In the genomic region with DNA sequence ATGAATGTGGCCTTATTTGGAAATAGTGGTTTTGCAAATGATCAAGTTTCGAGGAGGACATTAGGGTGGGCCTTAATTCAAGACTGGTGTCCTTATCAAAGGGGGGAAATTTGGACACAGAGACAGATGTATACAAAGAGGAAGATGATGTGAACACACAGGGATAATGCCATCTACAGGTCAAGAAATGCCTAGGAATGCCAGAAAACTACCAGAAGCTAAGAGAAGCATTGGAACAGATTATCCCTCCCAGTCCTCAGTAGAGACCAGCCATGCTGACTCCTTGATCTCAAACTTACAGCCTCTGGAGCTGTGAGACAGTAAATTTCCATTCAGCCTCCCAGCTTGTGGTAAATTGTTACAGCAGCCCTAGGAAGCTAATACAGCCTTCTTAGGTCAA, we compare ENCODE assay signal across 11 cellular contexts.
DNase-seq lines count a peak whose midpoint lies in the region; ATAC-seq, FAIRE-seq and TF ChIP-seq lines count a peak whose summit lies in the region.
"Had no signal": no experiment of that assay in that cellular context is flagged by ENCODE, and none has a peak within 500 bp of the region (broad histone marks: within the 10 kb centered on the region; RNA-seq: fewer than 3 reads in every experiment).

No MANE protein-coding gene starts in this region.

- peaks cover 2% of the 10 kb centered on the region for H3K27me3 Mint-ChIP-seq in endodermal cell (ENCODE audit: insufficient read depth)
- H3K27me3 Mint-ChIP-seq: activated naive CD8-positive, alpha-beta T cell treated with anti-CD3 and anti-CD28 coated beads for 36 hours; dendritic cell treated with granulocyte-macrophage colony-stimulating factor and Interleukin-4, amounts not matched to agents 40 ng/mL and 50 ng/mL, for 4 days had no signal

- H3K27ac ChIP-seq in HepG2 (ENCODE audit: extremely low read length, insufficient read depth, low read length) (no peak overlapping the region), right lobe of liver (no peak overlapping the region), endodermal cell (ENCODE audit: low read depth, low read length) (no peak overlapping the region), uterus (peak overlapping the region; percentile 4 to 18)

- no peaks in the 10 kb centered on the region for H3K79me2 ChIP-seq in HepG2 (ENCODE audit: insufficient read depth, low read length)

- FAIRE-seq in HepG2 (lab: Jason Lieb, UNC): no peak
- FAIRE-seq: HTR-8/SVneo had no signal

- peaks cover 50% of the 10 kb centered on the region for H3K4me1 Mint-ChIP-seq in endodermal cell
- H3K4me1 Mint-ChIP-seq: activated naive CD8-positive, alpha-beta T cell treated with anti-CD3 and anti-CD28 coated beads for 36 hours had no signal

- intact Hi-C loops in HepG2 (cut with micrococcal nuclease; ENCODE audit: unreplicated experiment) (loop anchor here (1.0 kb wide), 1 partner anchor 211 kb away; no protein-coding TSS in a partner anchor), right lobe of liver (cut with DNase I) (no loop called here), uterus (cut with DNase I; ENCODE audit: low total_unique reads) (no loop called here)

- no peak overlapping the region for H3K4me2 ChIP-seq in HepG2 (ENCODE audit: low read depth, low read length)

- H3K4me3 Mint-ChIP-seq in endodermal cell: no peak overlapping the region
- H3K4me3 Mint-ChIP-seq: activated naive CD8-positive, alpha-beta T cell treated with anti-CD3 and anti-CD28 coated beads for 36 hours; dendritic cell treated with granulocyte-macrophage colony-stimulating factor and Interleukin-4, amounts not matched to agents 40 ng/mL and 50 ng/mL, for 4 days had no signal

- H2AFZ ChIP-seq in HepG2 (ENCODE audit: low read length): no peak overlapping the region

- no peaks in the 10 kb centered on the region for H3K9me3 ChIP-seq in HepG2 (ENCODE audit: low read length)
- no peaks in the 10 kb centered on the region for H3K9me3 ChIP-seq in right lobe of liver
- no peaks in the 10 kb centered on the region for H3K9me3 ChIP-seq in endodermal cell (ENCODE audit: control insufficient read depth, low read length)
- no peaks in the 10 kb centered on the region for H3K9me3 ChIP-seq in uterus

- H3K36me3 ChIP-seq in HepG2 (replicated peaks in 1 of 2; ENCODE audit: control insufficient read depth in 1 of 2, insufficient read depth in 2 of 2, low read length in 2 of 2): no peaks in the 10 kb centered on the region
- H3K36me3 ChIP-seq in right lobe of liver: no peaks in the 10 kb centered on the region
- H3K36me3 ChIP-seq in endodermal cell (ENCODE audit: control insufficient read depth, insufficient read depth, low read length): no peaks in the 10 kb centered on the region
- H3K36me3 ChIP-seq in uterus: no peaks in the 10 kb centered on the region

- H3K4me1 ChIP-seq in HepG2 (ENCODE audit: insufficient read depth, low read length) (no peaks in the 10 kb centered on the region), right lobe of liver (no peaks in the 10 kb centered on the region), endodermal cell (ENCODE audit: control insufficient read depth, insufficient read depth, low read length) (peaks cover 13% of the 10 kb centered on the region), uterus (no peaks in the 10 kb centered on the region)

- ATAC-seq in HepG2 (0 out of 3 replicates have a peak, but pooled peaks have one; percentile 29), right lobe of liver (no peak), HG03280 (IDR thresholded peaks at IDR 0.05; ENCODE audit: unreplicated experiment) (no peak)

- no peaks in the 10 kb centered on the region for H3K36me3 Mint-ChIP-seq in endodermal cell (ENCODE audit: low read depth)
- H3K36me3 Mint-ChIP-seq: activated naive CD8-positive, alpha-beta T cell treated with anti-CD3 and anti-CD28 coated beads for 36 hours had no signal

- CTCF ChIA-PET in HepG2 (lab: Yijun Ruan, JAX; ENCODE audit: low intra/inter-chr PET ratio, low total read pairs): no interaction called here

- H4K20me1 ChIP-seq in HepG2 (ENCODE audit: insufficient read depth, low read length): no peaks in the 10 kb centered on the region

- H3K9ac ChIP-seq in HepG2 (ENCODE audit: insufficient read depth, low read depth, low read length) (no peak overlapping the region), endodermal cell (ENCODE audit: extremely low read depth, low read length, poor library complexity, severe bottlenecking) (no peak overlapping the region)

- no peaks in the 10 kb centered on the region for H3K9me3 Mint-ChIP-seq in endodermal cell
- H3K9me3 Mint-ChIP-seq: activated naive CD8-positive, alpha-beta T cell treated with anti-CD3 and anti-CD28 coated beads for 36 hours; dendritic cell treated with granulocyte-macrophage colony-stimulating factor and Interleukin-4, amounts not matched to agents 40 ng/mL and 50 ng/mL, for 4 days had no signal

- no peak for TF ChIP-seq EP300 in HepG2 (IDR thresholded peaks at IDR 0.05; ENCODE audit: low read depth in 2 of 2, low read length in 2 of 2)
- no peak for TF ChIP-seq EP300 in HepG2 (CRISPR knock-in tag; IDR thresholded peaks at IDR 0.05; ENCODE audit: borderline replicate concordance)

- DNase-seq in HepG2 (ENCODE audit: low spot score) (no peak), right lobe of liver (no peak), MV-4-11 (lab: John Stamatoyannopoulos, UW) (peak; percentile 43), endodermal cell (peak; percentile 48), uterus (no peak), NCI-H345 (lab: John Stamatoyannopoulos, UW) (no peak), NCI-H526 treated with DMSO at 0.1 percent for 48 hours (lab: John Stamatoyannopoulos, UW) (no peak)
- DNase-seq: activated naive CD8-positive, alpha-beta T cell treated with anti-CD3 and anti-CD28 coated beads for 36 hours had no signal

- BruUV-seq in HepG2 (replicated peaks; lab: Mats Ljungman, UMichigan): no TSS peak

- H3K27me3 ChIP-seq in HepG2 (ENCODE audit: control insufficient read depth in 1 of 2, insufficient read depth in 2 of 2, low read length in 2 of 2) (no peaks in the 10 kb centered on the region), right lobe of liver (no peaks in the 10 kb centered on the region), endodermal cell (ENCODE audit: control insufficient read depth, insufficient read depth, low read length, poor library complexity, severe bottlenecking) (peaks cover 22% of the 10 kb centered on the region), uterus (no peaks in the 10 kb centered on the region)

- TF ChIP-seq POLR2A in HepG2 (IDR thresholded peaks at IDR 0.05; ENCODE audit: insufficient read depth in 1 of 2, low read depth in 2 of 2, low read length in 2 of 2) (no peak), right lobe of liver (IDR thresholded peaks at IDR 0.05) (no peak), uterus (IDR thresholded peaks at IDR 0.05) (no peak)

- POLR2A ChIA-PET in HepG2 (lab: Yijun Ruan, JAX): no interaction called here

- 0 out of 2 replicates have a peak, but pooled peaks have one; percentile 16 for TF ChIP-seq CTCF in HepG2 (CRISPR knock-in tag; IDR thresholded peaks at IDR 0.05)
- TF ChIP-seq CTCF in right lobe of liver (IDR thresholded peaks at IDR 0.05): peak in 1 of 4 donors; percentile 11
- TF ChIP-seq CTCF in endodermal cell (conservative IDR thresholded peaks at IDR 0.05): peak; percentile 52
- no peak for TF ChIP-seq CTCF in uterus (IDR thresholded peaks at IDR 0.05)

- TF ChIP-seq RAD21 in HepG2 (CRISPR knock-in tag; IDR thresholded peaks at IDR 0.05): no peak

- H3K4me3 ChIP-seq in HepG2 (replicated peaks in 1 of 3; ENCODE audit: insufficient read depth in 1 of 3, low read depth in 2 of 3, low read length in 3 of 3): no peak overlapping the region
- no peak overlapping the region for H3K4me3 ChIP-seq in right lobe of liver
- H3K4me3 ChIP-seq in endodermal cell (ENCODE audit: low read length): no peak overlapping the region
- no peak overlapping the region for H3K4me3 ChIP-seq in uterus

- 0% methylated on average over 1 of the region's 1 CpG for WGBS in HepG2 (ENCODE audit: low lambda C conversion rate)
- 29% methylated on average over 1 of the region's 1 CpG for WGBS in right lobe of liver (ENCODE audit: insufficient coverage, low coverage, low lambda C conversion rate, missing lambda C conversion rate)
- whole genome bisulfite sequencing in endodermal cell (ENCODE audit: insufficient coverage in 1 of 2, insufficient read length in 1 of 2), 2 experiments: 60 to 90% methylated on average over 1 of the region's 1 CpG

- in situ Hi-C loops in HepG2 (cut with HindIII; ENCODE audit: extremely low pct_ligation_motif_present, low pct_unique_long_range_greater_than_20kb): no loop called here

- H3K27ac Mint-ChIP-seq in endodermal cell: no peak overlapping the region
- H3K27ac Mint-ChIP-seq: activated naive CD8-positive, alpha-beta T cell treated with anti-CD3 and anti-CD28 coated beads for 36 hours; dendritic cell treated with granulocyte-macrophage colony-stimulating factor and Interleukin-4, amounts not matched to agents 40 ng/mL and 50 ng/mL, for 4 days had no signal

TF ChIP-seq in HepG2, 621 proteins besides CTCF, POLR2A, EP300 and RAD21:
- TF ChIP-seq ZSCAN9 (CRISPR knock-in tag; IDR thresholded peaks at IDR 0.05; ENCODE audit: borderline replicate concordance): no peak
- TF ChIP-seq, protein P1, sequence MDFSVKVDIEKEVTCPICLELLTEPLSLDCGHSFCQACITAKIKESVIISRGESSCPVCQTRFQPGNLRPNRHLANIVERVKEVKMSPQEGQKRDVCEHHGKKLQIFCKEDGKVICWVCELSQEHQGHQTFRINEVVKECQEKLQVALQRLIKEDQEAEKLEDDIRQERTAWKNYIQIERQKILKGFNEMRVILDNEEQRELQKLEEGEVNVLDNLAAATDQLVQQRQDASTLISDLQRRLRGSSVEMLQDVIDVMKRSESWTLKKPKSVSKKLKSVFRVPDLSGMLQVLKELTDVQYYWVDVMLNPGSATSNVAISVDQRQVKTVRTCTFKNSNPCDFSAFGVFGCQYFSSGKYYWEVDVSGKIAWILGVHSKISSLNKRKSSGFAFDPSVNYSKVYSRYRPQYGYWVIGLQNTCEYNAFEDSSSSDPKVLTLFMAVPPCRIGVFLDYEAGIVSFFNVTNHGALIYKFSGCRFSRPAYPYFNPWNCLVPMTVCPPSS (IDR thresholded peaks at IDR 0.05): no peak
- TF ChIP-seq ZNF652 (CRISPR knock-in tag; IDR thresholded peaks at IDR 0.05; ENCODE audit: borderline replicate concordance, low read depth): no peak
- TF ChIP-seq YEATS2 (CRISPR knock-in tag; IDR thresholded peaks at IDR 0.05; ENCODE audit: borderline replicate concordance): no peak
- no peak for TF ChIP-seq ZNF598 (CRISPR knock-in tag; IDR thresholded peaks at IDR 0.05; ENCODE audit: borderline replicate concordance)

Comparison
In these comparisons a context has a peak if more than half of its experiments do, and no peak if none do; other contexts are left out.
1. DNase-seq: peak in MV-4-11 (single experiment) and endodermal cell (single experiment); none in HepG2 (single experiment), right lobe of liver (0 of 3), uterus (0 of 2), NCI-H345 (single experiment) and NCI-H526 treated with DMSO at 0.1 percent for 48 hours (single experiment).
2. H3K27ac ChIP-seq: peak in uterus (2 of 2); none in HepG2 (single experiment), right lobe of liver (0 of 3) and endodermal cell (single experiment).
3. CTCF ChIP-seq: peak in HepG2 (single experiment) and endodermal cell (single experiment); none in uterus (0 of 4).